ENCODE assay signal across 11 cellular contexts in the genomic region with DNA sequence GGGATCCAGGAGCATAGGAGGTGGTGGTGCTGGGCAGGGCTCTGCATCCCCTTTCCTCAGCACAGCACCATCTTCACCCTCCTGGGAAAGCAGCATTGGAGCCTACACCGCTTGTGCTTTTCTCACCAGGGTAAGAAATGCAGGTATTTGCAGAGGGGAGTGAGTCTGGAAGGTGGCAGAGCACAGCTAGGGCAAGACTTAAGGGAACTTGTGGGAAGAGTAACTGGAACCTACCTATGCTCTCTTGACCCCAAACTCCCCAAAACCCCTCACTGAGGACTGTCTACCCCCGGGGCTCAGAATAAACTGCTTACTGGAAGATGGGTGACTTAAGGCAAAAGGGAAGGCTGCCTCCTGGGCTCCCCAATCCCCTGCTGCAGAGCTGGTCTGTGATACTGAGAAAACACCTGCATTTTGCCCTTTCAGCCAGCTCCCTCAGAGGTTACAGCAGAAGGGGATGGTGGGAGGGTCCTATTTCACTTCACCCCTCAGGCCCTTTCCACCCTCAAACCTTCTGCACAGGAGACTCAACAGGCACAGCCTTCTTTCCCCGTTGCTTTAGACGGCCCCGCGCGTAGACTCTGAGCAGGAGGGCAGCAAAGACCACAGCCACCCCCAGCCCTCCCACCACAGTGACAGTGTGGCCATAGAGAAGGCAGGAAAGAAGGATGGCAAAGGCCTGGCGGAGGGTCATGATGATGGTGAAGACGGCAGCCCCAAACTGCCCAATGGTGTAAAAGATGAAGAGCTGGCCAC. TPM values are rescaled to one million over a fixed set of nuclear protein-coding genes. Genes with fewer than 3 reads are reported as not detected.
A peak's percentile ranks its signal among the peaks of the same experiment; 100 is the strongest.
DNase-seq lines count a peak whose midpoint lies in the region; ATAC-seq, FAIRE-seq and TF ChIP-seq lines count a peak whose summit lies in the region.
"Had no signal": no experiment of that assay in that cellular context is flagged by ENCODE, and none has a peak within 500 bp of the region (broad histone marks: within the 10 kb centered on the region; RNA-seq: fewer than 3 reads in every experiment).

No MANE protein-coding gene starts in this region.

- DNase-seq in SK-N-SH (no peak), OCI-LY7 (ENCODE audit: low spot score) (no peak), K562 (ENCODE audit: extremely low read depth in 1 of 4, low spot score in 3 of 4) (peak in 2 of 4 experiments; percentile 45 to 54), spleen (peak; percentile 66), NCI-H2196 (lab: John Stamatoyannopoulos, UW; ENCODE audit: unreplicated experiment) (no peak), SJCRH30 (no peak), upper lobe of right lung (no peak)

- no peak; the same call in 2 of the 3 replicates for ATAC-seq in SK-N-SH treated with all-trans-retinoic acid at 6 μM for 48 hours
- peak; percentile 4 for ATAC-seq in K562
- no peak for ATAC-seq in upper lobe of right lung
- ATAC-seq: left lung had no signal

- BruUV-seq in OCI-LY7 (replicated peaks; lab: Mats Ljungman, UMichigan) (no TSS peak), K562 (replicated peaks; lab: Mats Ljungman, UMichigan) (no TSS peak)

- H3K79me2 ChIP-seq in SK-N-SH (ENCODE audit: insufficient read depth) (peaks cover 71% of the 10 kb centered on the region), OCI-LY7 (ENCODE audit: insufficient read depth, low read depth, low read length) (peaks cover 26% of the 10 kb centered on the region), K562 (ENCODE audit: control insufficient read depth, insufficient read depth, low read length) (peaks cover 53% of the 10 kb centered on the region)

- intact Hi-C loops in OCI-LY7 (cut with micrococcal nuclease; ENCODE audit: unreplicated experiment) (no loop called here), K562 (cut with micrococcal nuclease) (no loop called here), spleen (cut with DNase I; ENCODE audit: low total_unique reads) (no loop called here), upper lobe of right lung (cut with DNase I) (no loop called here)

- in situ Hi-C loops in K562 (cut with MboI) = no loop called here

- TF ChIP-seq EP300 in SK-N-SH (IDR thresholded peaks at IDR 0.05; ENCODE audit: borderline replicate concordance in 1 of 2, low read depth in 1 of 2, low read length in 1 of 2) = no peak
- TF ChIP-seq EP300 in K562 (IDR thresholded peaks at IDR 0.05; ENCODE audit: low read length) = no peak

- H3K27ac ChIP-seq in SK-N-SH (ENCODE audit: low read depth in 2 of 2, low read length in 1 of 2) = no peak overlapping the region; a peak in 2 of 4 replicates
- H3K27ac ChIP-seq in OCI-LY7 (ENCODE audit: low read depth, low read length, poor library complexity, severe bottlenecking) = no peak overlapping the region
- H3K27ac ChIP-seq in K562 (ENCODE audit: extremely low read depth, low read depth, low read length) = peak overlapping the region; percentile 32; the same call in 2 of the 3 replicates
- peak overlapping the region in 3 of 8 donors; percentile 5 to 98 (median 96) for H3K27ac ChIP-seq in spleen
- no peak overlapping the region for H3K27ac ChIP-seq in SJCRH30
- H3K27ac ChIP-seq in upper lobe of right lung = no peak overlapping the region
- H3K27ac ChIP-seq: left lung had no signal

- CTCF ChIA-PET in SK-N-SH (lab: Yijun Ruan, JAX) (interaction anchor here (0.8 to 7.1 kb wide), 10 partner anchors 7 to 143 kb away, joined by 3 to 90 read pairs (median 24); partner anchors contain the start of genes HSP90AB1, NFKBIE and SPATS1), OCI-LY7 (lab: Charles Lee; ENCODE audit: unreplicated experiment) (no interaction called here), K562 (lab: Yijun Ruan, JAX; ENCODE audit: low intra/inter-chr PET ratio) (interaction anchor here (0.8 to 1.5 kb wide), 3 partner anchors 12 to 158 kb away, joined by 3 to 7 read pairs (median 5); no protein-coding TSS in a partner anchor)

- TF ChIP-seq CTCF in SK-N-SH (IDR thresholded peaks at IDR 0.05) = no peak
- TF ChIP-seq CTCF in OCI-LY7 (conservative IDR thresholded peaks at IDR 0.05; ENCODE audit: low read length) = no peak
- TF ChIP-seq CTCF in K562 (IDR thresholded peaks at IDR 0.05 in 2 of 3, conservative IDR thresholded peaks at IDR 0.05 in 1 of 3; ENCODE audit: insufficient read depth in 2 of 3, low read depth in 1 of 3, low read length in 3 of 3) = no peak
- no peak for TF ChIP-seq CTCF in spleen (IDR thresholded peaks at IDR 0.05 in 8 of 11, conservative IDR thresholded peaks at IDR 0.05 in 3 of 11)
- no peak for TF ChIP-seq CTCF in upper lobe of right lung (IDR thresholded peaks at IDR 0.05)

- H3K4me3 ChIP-seq in SK-N-SH (ENCODE audit: low read depth in 2 of 2, low read length in 1 of 2) (no peak overlapping the region), OCI-LY7 (ENCODE audit: low read depth, low read length, poor library complexity, severe bottlenecking) (no peak overlapping the region), K562 (no peak overlapping the region), spleen (no peak overlapping the region), SJCRH30 (no peak overlapping the region), upper lobe of right lung (no peak overlapping the region)
- H3K4me3 ChIP-seq: esophagus muscularis mucosa, left lung had no signal

- H3K4me2 ChIP-seq in SK-N-SH = no peak overlapping the region
- H3K4me2 ChIP-seq in OCI-LY7 (ENCODE audit: low read length) = 0 out of 2 replicates have a peak overlapping the region, but pooled peaks have one; percentile 17
- H3K4me2 ChIP-seq in K562 (ENCODE audit: insufficient read depth, low read length) = peak overlapping the region; percentile 89

- H3K4me1 ChIP-seq in SK-N-SH (ENCODE audit: control insufficient read depth in 1 of 2, insufficient read depth in 2 of 2, low read depth in 1 of 2, low read length in 1 of 2) (peaks cover 7 to 44% of the 10 kb centered on the region in 2 experiments; a peak in 3 of 4 replicates), OCI-LY7 (ENCODE audit: insufficient read depth, low read length, poor library complexity, severe bottlenecking) (peaks cover 76% of the 10 kb centered on the region), K562 (replicated peaks in 1 of 2; ENCODE audit: control insufficient read depth in 2 of 2, insufficient read depth in 2 of 2, low read length in 2 of 2) (peaks cover 38 to 50% of the 10 kb centered on the region in 2 experiments), spleen (peaks cover 25 to 98% (median 81%) of the 10 kb centered on the region in 6 donors), SJCRH30 (peaks cover 7% of the 10 kb centered on the region), upper lobe of right lung (peaks cover 25% of the 10 kb centered on the region)

- H3K36me3 ChIP-seq in SK-N-SH (replicated peaks in 1 of 2; ENCODE audit: control insufficient read depth in 1 of 2, insufficient read depth in 2 of 2, low read length in 1 of 2) (peaks cover 53 to 61% of the 10 kb centered on the region in 2 experiments), OCI-LY7 (ENCODE audit: insufficient read depth, low read length) (peaks cover 87% of the 10 kb centered on the region), K562 (ENCODE audit: control insufficient read depth, insufficient read depth, low read length) (peaks cover 83% of the 10 kb centered on the region), spleen (peaks cover 7 to 82% (median 75%) of the 10 kb centered on the region in 6 donors), SJCRH30 (peaks cover 63% of the 10 kb centered on the region), upper lobe of right lung (peaks cover 60% of the 10 kb centered on the region)

- H2AFZ ChIP-seq in SK-N-SH (ENCODE audit: low read depth) (no peak overlapping the region), OCI-LY7 (ENCODE audit: low read length) (no peak overlapping the region), K562 (ENCODE audit: low read depth, low read length) (no peak overlapping the region)

- H3K9me2 ChIP-seq in SK-N-SH = no peaks in the 10 kb centered on the region
- H3K9me2 ChIP-seq in OCI-LY7 (ENCODE audit: insufficient read depth, low read length) = no peaks in the 10 kb centered on the region

- FAIRE-seq in K562 (lab: Jason Lieb, UNC) = no peak

- H3K9me3 ChIP-seq in SK-N-SH = no peaks in the 10 kb centered on the region
- no peaks in the 10 kb centered on the region for H3K9me3 ChIP-seq in OCI-LY7 (ENCODE audit: low read length)
- no peaks in the 10 kb centered on the region for H3K9me3 ChIP-seq in K562 (replicated peaks; ENCODE audit: control insufficient read depth, insufficient read depth, low read depth, low read length)
- no peaks in the 10 kb centered on the region for H3K9me3 ChIP-seq in spleen
- H3K9me3 ChIP-seq in SJCRH30 (replicated peaks) = no peaks in the 10 kb centered on the region
- no peaks in the 10 kb centered on the region for H3K9me3 ChIP-seq in upper lobe of right lung
- H3K9me3 ChIP-seq: esophagus muscularis mucosa, left lung had no signal

- peaks cover 24% of the 10 kb centered on the region for H3K9me1 ChIP-seq in K562 (ENCODE audit: control insufficient read depth, insufficient read depth, low read length)

- peaks cover 69% of the 10 kb centered on the region for H3F3A ChIP-seq in SK-N-SH (replicated peaks; ENCODE audit: insufficient read depth)

- POLR2A ChIA-PET in SK-N-SH (lab: Yijun Ruan, JAX) (interaction anchor here (0.5 to 3.8 kb wide), 6 partner anchors 8 to 48 kb away, joined by 3 to 98 read pairs (median 4); partner anchors contain the start of gene HSP90AB1), OCI-LY7 (lab: Charles Lee) (interaction anchor here (1.4 kb wide), 1 partner anchor 12 kb away, joined by 4 read pairs; no protein-coding TSS in a partner anchor), K562 (lab: Yijun Ruan, JAX) (interaction anchor here (0.5 to 3.2 kb wide), 24 partner anchors 8 to 623 kb away, joined by 3 to 144 read pairs (median 4); partner anchors contain the start of genes AARS2, HSP90AB1 and SLC29A1)

- H3K27me3 ChIP-seq in SK-N-SH (ENCODE audit: insufficient read depth) (no peaks in the 10 kb centered on the region), K562 (ENCODE audit: control insufficient read depth in 2 of 2, insufficient read depth in 2 of 2, low read length in 2 of 2) (no peaks in the 10 kb centered on the region), spleen (replicated peaks in 1 of 7) (no peaks in the 10 kb centered on the region), SJCRH30 (no peaks in the 10 kb centered on the region), upper lobe of right lung (no peaks in the 10 kb centered on the region)
- H3K27me3 ChIP-seq: esophagus muscularis mucosa, left lung had no signal

- no peak overlapping the region for H3K9ac ChIP-seq in SK-N-SH
- peak overlapping the region in 1 of 2 experiments; percentile 32; a peak in 1 of 4 replicates for H3K9ac ChIP-seq in K562 (ENCODE audit: insufficient read depth in 1 of 2, low read depth in 2 of 2, low read length in 2 of 2)

- no peak for TF ChIP-seq RAD21 in SK-N-SH (IDR thresholded peaks at IDR 0.05; ENCODE audit: low read length)
- no peak for TF ChIP-seq RAD21 in K562 (CRISPR knock-in tag; conservative IDR thresholded peaks at IDR 0.05 in 1 of 2, IDR thresholded peaks at IDR 0.05 in 1 of 2)

- WGBS in SK-N-SH (ENCODE audit: low lambda C conversion rate) = 72% methylated on average over 9 of the region's 9 CpGs
- WGBS in K562 (ENCODE audit: insufficient coverage, low coverage, missing lambda C conversion rate) = 70% methylated on average over 9 of the region's 9 CpGs
- 71 to 85% (median 80%) methylated on average over 9 of the region's 9 CpGs for WGBS in spleen, 5 donors

- peak; percentile 94 for TF ChIP-seq POLR2A in K562 (conservative IDR thresholded peaks at IDR 0.05)
- TF ChIP-seq POLR2A in spleen (IDR thresholded peaks at IDR 0.05) = no peak

- H4K20me1 ChIP-seq in SK-N-SH (ENCODE audit: insufficient read depth) (peaks cover 73% of the 10 kb centered on the region), OCI-LY7 (ENCODE audit: insufficient read depth, low read length) (peaks cover 28% of the 10 kb centered on the region), K562 (replicated peaks; ENCODE audit: control insufficient read depth, insufficient read depth, low read length) (peaks cover 69% of the 10 kb centered on the region)

RNA-seq across cellular contexts. Expression of gene SLC35B2, which starts 2.9 kb away (rescaled TPM):
- polyA plus RNA-seq in SK-N-SH (2012; rRNA removed) (125 and 163 TPM in 2 replicates), K562 (2011; rRNA removed) (50.8 and 53.9 TPM in 2 replicates), K562 (2014; fragmentation: Illumina TruSeq; extraction: Trizol) (57.6 and 58.9 TPM in 2 replicates), K562 (2014; fragmentation: Nextera tagmentation; extraction: Ambion mirVana) (10 to 100 TPM; 14.5 to 19.2 TPM), K562 (2014; rRNA removed) (59.1 and 61.8 TPM in 2 replicates), spleen (10 to 100 TPM; 17.6 to 22.0 (median 21.7) TPM)
- 69.7 and 109 TPM in 2 replicates for polyA plus RNA-seq in SK-N-SH (2012; cell fraction: cytosol; rRNA removed)
- 108 and 123 TPM in 2 replicates for polyA plus RNA-seq in SK-N-SH (2012; cell fraction: nucleus; rRNA removed)
- 10.1 and 13.9 TPM in 2 replicates for total RNA-seq in OCI-LY7 (2014; rRNA removed; shearing (Covaris generic))
- total RNA-seq in OCI-LY7 (2022) (15.3 and 16.5 TPM in 2 replicates), K562 (2014; rRNA removed) (43.6 and 59.3 TPM in 2 replicates), K562 (2014; rRNA removed; fragmentation: Illumina TruSeq; extraction: Trizol) (31.1 and 38.8 TPM in 2 replicates), K562 (2015; rRNA removed; fragmentation: Illumina TruSeq; extraction: Trizol) (46.0 and 47.1 TPM in 2 replicates), K562 (2021) (53.1 and 54.3 TPM in 2 replicates), spleen (10 to 100 TPM; 22.4 to 30.4 (median 27.9) TPM), upper lobe of right lung (32.3 TPM)
- 26.7 and 95.0 TPM in 2 replicates for total RNA-seq in K562 (2011; cell fraction: chromatin; rRNA removed; ENCODE audit: low replicate concordance)
- total RNA-seq in K562 (2011; cell fraction: nucleolus; rRNA removed) = 138 and 143 TPM in 2 replicates
- 89.1 and 89.6 TPM in 2 replicates for total RNA-seq in K562 (2011; cell fraction: nucleoplasm; rRNA removed)
- polyA plus RNA-seq in K562 (2011; cell fraction: cytosol; rRNA removed) = 78.9 and 125 TPM in 2 replicates
- polyA plus RNA-seq in K562 (2011; cell fraction: nucleus; rRNA removed) = 67.9 and 76.7 TPM in 2 replicates
- 57.9 and 70.2 TPM in 2 replicates for polyA plus RNA-seq in K562 (2012)
- polyA minus RNA-seq in K562 (2011; rRNA and poly(A)+ RNA removed) = 23.7 and 34.2 TPM in 2 replicates
- polyA minus RNA-seq in K562 (2011; cell fraction: cytosol; rRNA and poly(A)+ RNA removed) = 21.6 and 21.9 TPM in 2 replicates
- 19.0 and 20.8 TPM in 2 replicates for polyA minus RNA-seq in K562 (2011; cell fraction: nucleus; rRNA and poly(A)+ RNA removed)
- total RNA-seq in SJCRH30 (2014; rRNA removed; shearing (Covaris generic)) = 27.8 and 28.5 TPM in 2 replicates

RNA-seq across cellular contexts. Expression of gene HSP90AB1, which starts 7.5 kb away (rescaled TPM):
- 843 and 1,069 TPM in 2 replicates for polyA plus RNA-seq in SK-N-SH (2012; rRNA removed)
- 915 and 1,057 TPM in 2 replicates for polyA plus RNA-seq in SK-N-SH (2012; cell fraction: cytosol; rRNA removed)
- 744 and 797 TPM in 2 replicates for polyA plus RNA-seq in SK-N-SH (2012; cell fraction: nucleus; rRNA removed)
- 911 and 1,004 TPM in 2 replicates for total RNA-seq in OCI-LY7 (2014; rRNA removed; shearing (Covaris generic))
- total RNA-seq in OCI-LY7 (2022) = 1,055 and 1,282 TPM in 2 replicates
- total RNA-seq in K562 (2011; cell fraction: chromatin; rRNA removed; ENCODE audit: low replicate concordance) = 266 and 322 TPM in 2 replicates
- total RNA-seq in K562 (2011; cell fraction: nucleolus; rRNA removed) = 268 and 275 TPM in 2 replicates
- total RNA-seq in K562 (2011; cell fraction: nucleoplasm; rRNA removed) = 328 and 337 TPM in 2 replicates
- total RNA-seq in K562 (2014; rRNA removed) = 2,052 and 2,390 TPM in 2 replicates
- 2,633 and 2,824 TPM in 2 replicates for total RNA-seq in K562 (2014; rRNA removed; fragmentation: Illumina TruSeq; extraction: Trizol)
- total RNA-seq in K562 (2015; rRNA removed; fragmentation: Illumina TruSeq; extraction: Trizol) = 2,220 and 2,262 TPM in 2 replicates
- total RNA-seq in K562 (2021) = 2,162 and 2,174 TPM in 2 replicates
- polyA plus RNA-seq in K562 (2011; rRNA removed) = 2,356 and 2,496 TPM in 2 replicates
- polyA plus RNA-seq in K562 (2011; cell fraction: cytosol; rRNA removed) = 1,126 and 1,804 TPM in 2 replicates
- 568 and 703 TPM in 2 replicates for polyA plus RNA-seq in K562 (2011; cell fraction: nucleus; rRNA removed)
- 1,146 and 2,065 TPM in 2 replicates for polyA plus RNA-seq in K562 (2012)
- 3,149 and 3,358 TPM in 2 replicates for polyA plus RNA-seq in K562 (2014; fragmentation: Illumina TruSeq; extraction: Trizol)
- 1,000 to 10,000 TPM; 1,975 to 2,865 TPM for polyA plus RNA-seq in K562 (2014; fragmentation: Nextera tagmentation; extraction: Ambion mirVana)
- 1,691 and 1,780 TPM in 2 replicates for polyA plus RNA-seq in K562 (2014; rRNA removed)
- 2,497 and 2,549 TPM in 2 replicates for polyA minus RNA-seq in K562 (2011; rRNA and poly(A)+ RNA removed)
- polyA minus RNA-seq in K562 (2011; cell fraction: cytosol; rRNA and poly(A)+ RNA removed) = 1,081 and 1,374 TPM in 2 replicates
- polyA minus RNA-seq in K562 (2011; cell fraction: nucleus; rRNA and poly(A)+ RNA removed) = 111 and 287 TPM in 2 replicates
- total RNA-seq in spleen = 100 to 1,000 TPM; 372 to 546 (median 415) TPM
- polyA plus RNA-seq in spleen = 100 to 1,000 TPM; 196 to 330 (median 302) TPM
- 1,351 and 1,358 TPM in 2 replicates for total RNA-seq in SJCRH30 (2014; rRNA removed; shearing (Covaris generic))
- 660 TPM for total RNA-seq in upper lobe of right lung

RNA-seq across cellular contexts. Expression of gene NFKBIE, which starts 11.0 kb away (rescaled TPM):
- 5.8 and 6.4 TPM in 2 replicates for polyA plus RNA-seq in SK-N-SH (2012; rRNA removed)
- polyA plus RNA-seq in SK-N-SH (2012; cell fraction: cytosol; rRNA removed) = 4.0 and 4.4 TPM in 2 replicates
- 7.8 and 12.0 TPM in 2 replicates for polyA plus RNA-seq in SK-N-SH (2012; cell fraction: nucleus; rRNA removed)
- total RNA-seq in OCI-LY7 (2014; rRNA removed; shearing (Covaris generic)) = 27.5 and 43.1 TPM in 2 replicates
- total RNA-seq in OCI-LY7 (2022) = 22.4 and 24.8 TPM in 2 replicates
- 10.6 and 17.8 TPM in 2 replicates for total RNA-seq in K562 (2011; cell fraction: chromatin; rRNA removed; ENCODE audit: low replicate concordance)
- 11.2 and 14.0 TPM in 2 replicates for total RNA-seq in K562 (2011; cell fraction: nucleolus; rRNA removed)
- total RNA-seq in K562 (2011; cell fraction: nucleoplasm; rRNA removed) = 7.4 and 8.2 TPM in 2 replicates
- total RNA-seq in K562 (2014; rRNA removed) = 15.7 TPM in 2 replicates
- total RNA-seq in K562 (2014; rRNA removed; fragmentation: Illumina TruSeq; extraction: Trizol) = 11.6 and 11.7 TPM in 2 replicates
- total RNA-seq in K562 (2015; rRNA removed; fragmentation: Illumina TruSeq; extraction: Trizol) = 14.2 and 14.6 TPM in 2 replicates
- total RNA-seq in K562 (2021) = 14.0 and 16.4 TPM in 2 replicates
- 11.9 and 12.3 TPM in 2 replicates for polyA plus RNA-seq in K562 (2011; rRNA removed)
- polyA plus RNA-seq in K562 (2011; cell fraction: cytosol; rRNA removed) = 10.4 and 28.2 TPM in 2 replicates
- polyA plus RNA-seq in K562 (2011; cell fraction: nucleus; rRNA removed) = 9.7 and 14.7 TPM in 2 replicates
- 11.2 and 13.6 TPM in 2 replicates for polyA plus RNA-seq in K562 (2012)
- 10.0 and 12.3 TPM in 2 replicates for polyA plus RNA-seq in K562 (2014; fragmentation: Illumina TruSeq; extraction: Trizol)
- polyA plus RNA-seq in K562 (2014; fragmentation: Nextera tagmentation; extraction: Ambion mirVana) = 1 to 10 TPM; 2.1 to 2.9 TPM
- 10.2 and 11.6 TPM in 2 replicates for polyA plus RNA-seq in K562 (2014; rRNA removed)
- 8.3 and 9.5 TPM in 2 replicates for polyA minus RNA-seq in K562 (2011; rRNA and poly(A)+ RNA removed)
- 9.4 and 10.1 TPM in 2 replicates for polyA minus RNA-seq in K562 (2011; cell fraction: cytosol; rRNA and poly(A)+ RNA removed)
- 12.0 and 12.9 TPM in 2 replicates for polyA minus RNA-seq in K562 (2011; cell fraction: nucleus; rRNA and poly(A)+ RNA removed)
- total RNA-seq in spleen = 10 to 100 TPM; 32.2 to 89.7 (median 60.7) TPM
- 10 to 100 TPM; 41.3 to 49.8 (median 42.3) TPM for polyA plus RNA-seq in spleen
- 7.8 and 9.6 TPM in 2 replicates for total RNA-seq in SJCRH30 (2014; rRNA removed; shearing (Covaris generic))
- total RNA-seq in upper lobe of right lung = 7.1 TPM

RNA-seq across cellular contexts. Expression of gene TMEM151B, which starts 15.9 kb away (rescaled TPM):
- polyA plus RNA-seq in SK-N-SH (2012; rRNA removed) = 0.05 and 0.10 TPM in 2 replicates
- 0.08 and 0.18 TPM in 2 replicates for polyA plus RNA-seq in SK-N-SH (2012; cell fraction: cytosol; rRNA removed)
- polyA plus RNA-seq in SK-N-SH (2012; cell fraction: nucleus; rRNA removed) = 0.32 and 0.50 TPM in 2 replicates
- total RNA-seq in OCI-LY7 (2014; rRNA removed; shearing (Covaris generic)) = not detected in 2 replicates
- total RNA-seq in OCI-LY7 (2022) = 0.07 and 0.15 TPM in 2 replicates
- total RNA-seq in K562 (2011; cell fraction: chromatin; rRNA removed; ENCODE audit: low replicate concordance) = 0.30 TPM in 1 of 2 replicates, not detected in the other
- total RNA-seq in K562 (2011; cell fraction: nucleolus; rRNA removed) = under 0.01 and 0.26 TPM in 2 replicates
- total RNA-seq in K562 (2011; cell fraction: nucleoplasm; rRNA removed) = not detected in 2 replicates
- not detected in 2 replicates for total RNA-seq in K562 (2014; rRNA removed)
- total RNA-seq in K562 (2014; rRNA removed; fragmentation: Illumina TruSeq; extraction: Trizol) = not detected in 2 replicates
- not detected in 2 replicates for total RNA-seq in K562 (2015; rRNA removed; fragmentation: Illumina TruSeq; extraction: Trizol)
- not detected in 2 replicates for total RNA-seq in K562 (2021)
- polyA plus RNA-seq in K562 (2011; rRNA removed) = not detected in 2 replicates
- 0.01 TPM in 1 of 2 replicates, not detected in the other for polyA plus RNA-seq in K562 (2011; cell fraction: cytosol; rRNA removed)
- 0.04 TPM in 1 of 2 replicates, not detected in the other for polyA plus RNA-seq in K562 (2011; cell fraction: nucleus; rRNA removed)
- 0.34 and 0.36 TPM in 2 replicates for polyA plus RNA-seq in K562 (2012)
- not detected in 2 replicates for polyA plus RNA-seq in K562 (2014; fragmentation: Illumina TruSeq; extraction: Trizol)
- not detected for polyA plus RNA-seq in K562 (2014; fragmentation: Nextera tagmentation; extraction: Ambion mirVana)
- not detected in 2 replicates for polyA plus RNA-seq in K562 (2014; rRNA removed)
- polyA minus RNA-seq in K562 (2011; rRNA and poly(A)+ RNA removed) = 0.09 TPM in 1 of 2 replicates, not detected in the other
- not detected in 2 replicates for polyA minus RNA-seq in K562 (2011; cell fraction: cytosol; rRNA and poly(A)+ RNA removed)
- not detected in 2 replicates for polyA minus RNA-seq in K562 (2011; cell fraction: nucleus; rRNA and poly(A)+ RNA removed)
- total RNA-seq in spleen = under 1 TPM in 1 of 7 donors, not detected in 6; 0.17 TPM
- under 1 TPM in 2 of 3 donors, not detected in 1; 0.03 to 0.11 TPM for polyA plus RNA-seq in spleen
- total RNA-seq in SJCRH30 (2014; rRNA removed; shearing (Covaris generic)) = 1.2 and 1.5 TPM in 2 replicates
- total RNA-seq in upper lobe of right lung = not detected
- total RNA-seq: left lung, skeletal muscle tissue had no signal

RNA-seq across cellular contexts. Expression of gene SLC29A1, which starts 31.0 kb away (rescaled TPM):
- polyA plus RNA-seq in SK-N-SH (2012; rRNA removed) (44.5 and 49.7 TPM in 2 replicates), K562 (2011; rRNA removed) (148 and 204 TPM in 2 replicates), K562 (2014; fragmentation: Illumina TruSeq; extraction: Trizol) (136 and 170 TPM in 2 replicates), K562 (2014; fragmentation: Nextera tagmentation; extraction: Ambion mirVana) (10 to 100 TPM; 18.9 to 42.0 TPM), K562 (2014; rRNA removed) (140 and 147 TPM in 2 replicates), spleen (10 to 100 TPM in 1 of 3 donors, 1 to 10 TPM in 2; 8.5 to 18.4 (median 9.2) TPM)
- 23.7 and 34.3 TPM in 2 replicates for polyA plus RNA-seq in SK-N-SH (2012; cell fraction: cytosol; rRNA removed)
- 72.9 and 74.9 TPM in 2 replicates for polyA plus RNA-seq in SK-N-SH (2012; cell fraction: nucleus; rRNA removed)
- total RNA-seq in OCI-LY7 (2014; rRNA removed; shearing (Covaris generic)) = 51.5 and 52.6 TPM in 2 replicates
- total RNA-seq in OCI-LY7 (2022) (54.1 and 64.6 TPM in 2 replicates), K562 (2014; rRNA removed) (57.7 and 89.5 TPM in 2 replicates), K562 (2014; rRNA removed; fragmentation: Illumina TruSeq; extraction: Trizol) (32.8 and 35.3 TPM in 2 replicates), K562 (2015; rRNA removed; fragmentation: Illumina TruSeq; extraction: Trizol) (43.2 and 44.3 TPM in 2 replicates), K562 (2021) (103 and 107 TPM in 2 replicates), spleen (10 to 100 TPM; 28.3 to 49.4 (median 33.7) TPM), upper lobe of right lung (59.8 TPM)
- total RNA-seq in K562 (2011; cell fraction: chromatin; rRNA removed; ENCODE audit: low replicate concordance) = 171 and 379 TPM in 2 replicates
- 331 and 348 TPM in 2 replicates for total RNA-seq in K562 (2011; cell fraction: nucleolus; rRNA removed)
- total RNA-seq in K562 (2011; cell fraction: nucleoplasm; rRNA removed) = 305 and 360 TPM in 2 replicates
- polyA plus RNA-seq in K562 (2011; cell fraction: cytosol; rRNA removed) = 291 and 372 TPM in 2 replicates
- 496 and 544 TPM in 2 replicates for polyA plus RNA-seq in K562 (2011; cell fraction: nucleus; rRNA removed)
- polyA plus RNA-seq in K562 (2012) = 90.3 and 112 TPM in 2 replicates
- 119 and 153 TPM in 2 replicates for polyA minus RNA-seq in K562 (2011; rRNA and poly(A)+ RNA removed)
- polyA minus RNA-seq in K562 (2011; cell fraction: cytosol; rRNA and poly(A)+ RNA removed) = 67.5 and 84.3 TPM in 2 replicates
- polyA minus RNA-seq in K562 (2011; cell fraction: nucleus; rRNA and poly(A)+ RNA removed) = 71.0 and 95.0 TPM in 2 replicates
- 102 and 109 TPM in 2 replicates for total RNA-seq in SJCRH30 (2014; rRNA removed; shearing (Covaris generic))

Comparison
In these comparisons a context has a peak if more than half of its experiments do, and no peak if none do; other contexts are left out.
1. Of the 27 proteins assayed by ChIP-seq in both K562 and SK-N-SH: peak only in K562: CHD2, POLR2AphosphoS5 and TAF1; only in SK-N-SH: ELF1; in both: none; in neither: 21; mixed calls (peak in some experiments, not most) for 2.